8 cellular contexts compared by ENCODE assay signal in the genomic region with DNA sequence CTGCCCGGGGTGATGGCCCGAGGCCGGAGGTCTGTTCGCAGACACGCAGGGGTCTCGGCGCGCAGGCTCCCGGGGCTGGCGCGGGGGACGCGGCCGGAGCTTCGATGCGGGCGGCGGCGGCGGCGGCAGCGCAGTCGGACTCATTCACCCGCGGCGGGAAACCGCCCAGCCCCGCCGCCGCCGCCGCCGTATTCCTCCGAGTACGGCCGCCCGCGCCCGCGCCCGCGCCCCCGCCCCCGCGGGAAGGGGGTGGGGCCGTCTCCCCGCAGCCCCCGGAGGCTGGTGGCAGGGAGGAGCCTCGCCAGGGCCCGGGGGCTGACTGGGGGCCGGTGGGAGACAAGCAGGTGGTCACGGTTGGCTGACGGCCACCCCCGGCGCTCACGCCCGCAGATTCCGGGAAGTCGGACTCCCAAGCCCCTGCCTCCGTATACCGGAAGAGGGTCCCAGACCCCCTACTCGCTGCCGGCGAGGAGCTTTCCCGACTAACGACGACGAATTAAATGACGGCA. TPM values are rescaled to one million over a fixed set of nuclear protein-coding genes. Genes with fewer than 3 reads are reported as not detected.
DNase-seq lines count a peak whose midpoint lies in the region; ATAC-seq and TF ChIP-seq lines count a peak whose summit lies in the region.

A gene with protein sequence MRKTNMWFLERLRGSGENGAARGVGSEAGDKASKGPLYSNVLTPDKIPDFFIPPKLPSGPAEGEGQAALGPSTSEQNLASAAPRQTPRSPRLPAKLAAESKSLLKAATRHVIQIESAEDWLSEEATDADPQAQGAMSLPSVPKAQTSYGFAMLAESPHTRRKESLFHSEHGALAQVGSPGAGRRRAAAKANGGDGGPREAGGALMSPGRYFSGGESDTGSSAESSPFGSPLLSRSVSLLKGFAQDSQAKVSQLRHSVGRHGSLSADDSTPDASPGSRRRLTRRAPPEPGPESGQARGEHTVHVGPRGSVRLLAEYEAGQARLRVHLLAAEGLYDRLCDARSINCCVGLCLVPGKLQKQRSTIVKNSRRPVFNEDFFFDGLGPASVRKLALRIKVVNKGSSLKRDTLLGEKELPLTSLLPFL (minus strand): TSS at position 142 of the 509 bp plus-strand sequence. CDS start 786 bp downstream, outside the sequence.

- peaks cover 6% of the 10 kb centered on the region for H3K4me1 Mint-ChIP-seq in activated CD4-positive, alpha-beta memory T cell treated with anti-CD3 and anti-CD28 coated beads for 36 hours (ENCODE audit: low read depth)
- H3K4me1 Mint-ChIP-seq in glutamatergic neuron (ENCODE audit: low read depth, unreplicated experiment), result peaks cover 5% of the 10 kb centered on the region

- intact Hi-C loops in activated CD4-positive, alpha-beta memory T cell treated with anti-CD3 and anti-CD28 coated beads for 36 hours (cut with micrococcal nuclease), result no loop called here
- intact Hi-C loops in posterior cingulate gyrus (cut with DNase I), result no loop called here

- H3K36me3 Mint-ChIP-seq in activated CD4-positive, alpha-beta memory T cell treated with anti-CD3 and anti-CD28 coated beads for 36 hours, result no peaks in the 10 kb centered on the region
- no peaks in the 10 kb centered on the region for H3K36me3 Mint-ChIP-seq in glutamatergic neuron (ENCODE audit: unreplicated experiment)

- TF ChIP-seq CTCF in glutamatergic neuron (IDR thresholded peaks at IDR 0.05; ENCODE audit: partially characterized antibody, unreplicated experiment), result no peak

- H3K27ac Mint-ChIP-seq in activated CD4-positive, alpha-beta memory T cell treated with anti-CD3 and anti-CD28 coated beads for 36 hours, result no peak within 1 kb of the TSS
- H3K27ac Mint-ChIP-seq in glutamatergic neuron (ENCODE audit: unreplicated experiment), result peak within 1 kb of the TSS; percentile 77

- CTCF ChIA-PET in activated CD4-positive, alpha-beta memory T cell treated with anti-CD3 and anti-CD28 coated beads for 36 hours (lab: Charles Lee), result interaction anchor here (0.9 kb wide), 1 partner anchor 98 kb away, joined by 3 read pairs; no protein-coding TSS in a partner anchor

- ATAC-seq in GM18873 (IDR thresholded peaks at IDR 0.05; ENCODE audit: low FRiP score, unreplicated experiment) (no peak), HG03354 (IDR thresholded peaks at IDR 0.05; ENCODE audit: poor library complexity, severe bottlenecking, unreplicated experiment) (no peak)

- H3K9me3 Mint-ChIP-seq in activated CD4-positive, alpha-beta memory T cell treated with anti-CD3 and anti-CD28 coated beads for 36 hours, result no peaks in the 10 kb centered on the region
- H3K9me3 Mint-ChIP-seq in glutamatergic neuron (ENCODE audit: unreplicated experiment), result peaks cover 13% of the 10 kb centered on the region

- POLR2A ChIA-PET in activated CD4-positive, alpha-beta memory T cell treated with anti-CD3 and anti-CD28 coated beads for 36 hours (lab: Charles Lee), result no interaction called here

- peak within 1 kb of the TSS; percentile 68 for H3K4me3 Mint-ChIP-seq in activated CD4-positive, alpha-beta memory T cell treated with anti-CD3 and anti-CD28 coated beads for 36 hours
- peak within 1 kb of the TSS; percentile 90 for H3K4me3 Mint-ChIP-seq in glutamatergic neuron (ENCODE audit: unreplicated experiment)

- peak; percentile 22 to 91 (median 90) for DNase-seq in NCI-H1417 (lab: John Stamatoyannopoulos, UW)
- DNase-seq in NCI-H1417 treated with DMSO at 0.1 percent for 48 hours (lab: John Stamatoyannopoulos, UW), result no peak
- peak; percentile 23 for DNase-seq in activated CD4-positive, alpha-beta memory T cell treated with anti-CD3 and anti-CD28 coated beads for 36 hours
- peak; percentile 71 for DNase-seq in glutamatergic neuron
- DNase-seq in posterior cingulate gyrus, result peak in 6 of 10 donors; percentile 8 to 91 (median 63)
- no peak for DNase-seq in H4 (ENCODE audit: low spot score)

- H3K27me3 Mint-ChIP-seq in activated CD4-positive, alpha-beta memory T cell treated with anti-CD3 and anti-CD28 coated beads for 36 hours, result peaks cover 16% of the 10 kb centered on the region
- peaks cover 13% of the 10 kb centered on the region for H3K27me3 Mint-ChIP-seq in glutamatergic neuron (ENCODE audit: unreplicated experiment)

RNA-seq across cellular contexts. Expression of the gene that starts here (rescaled TPM):
- under 1 TPM; 0.33 to 0.44 TPM for total RNA-seq in activated CD4-positive, alpha-beta memory T cell treated with anti-CD3 and anti-CD28 coated beads for 36 hours
- total RNA-seq in glutamatergic neuron (ENCODE audit: unreplicated experiment), result 9.6 TPM
- 0.78 and 0.93 TPM in 2 replicates for total RNA-seq in H4 (2014; rRNA removed; shearing (Covaris generic))

Comparison
In these comparisons a context has a peak if more than half of its experiments do, and no peak if none do; other contexts are left out.
1. DNase-seq: peak in NCI-H1417 (3 of 3), glutamatergic neuron (single experiment) and posterior cingulate gyrus (6 of 10); none in NCI-H1417 treated with DMSO at 0.1 percent for 48 hours (single experiment) and H4 (single experiment).
2. Peak in DNase-seq in activated CD4-positive, alpha-beta memory T cell treated with anti-CD3 and anti-CD28 coated beads for 36 hours; RNA of the gene not detected or under 1 TPM.